ENCODE assay signal across 16 cellular contexts in the genomic region with DNA sequence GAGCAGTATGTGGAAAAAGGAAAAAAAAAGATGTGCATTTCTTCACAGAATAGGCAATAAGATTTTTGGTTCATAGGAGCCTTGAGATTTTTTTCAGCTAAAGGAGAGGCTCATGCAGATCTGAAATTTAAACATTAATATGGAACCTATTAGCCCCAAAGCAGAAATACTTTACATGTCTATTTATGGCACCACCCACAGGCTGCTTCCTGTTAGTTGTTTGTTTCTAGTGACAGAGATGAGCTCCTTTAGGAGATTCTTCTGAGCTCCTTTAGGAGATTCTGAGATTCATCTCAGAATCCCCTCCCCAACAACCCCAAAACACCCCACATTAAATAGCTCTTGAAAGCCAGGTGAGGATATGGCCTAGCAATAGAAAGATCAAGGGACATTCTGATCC. TPM values are rescaled to one million over a fixed set of nuclear protein-coding genes. Genes with fewer than 3 reads are reported as not detected.
DNase-seq lines count a peak whose midpoint lies in the region; ATAC-seq, FAIRE-seq and TF ChIP-seq lines count a peak whose summit lies in the region.
"Had no signal": no experiment of that assay in that cellular context is flagged by ENCODE, and none has a peak within 500 bp of the region (broad histone marks: within the 10 kb centered on the region; RNA-seq: fewer than 3 reads in every experiment).

No MANE protein-coding gene starts in this region.

- TF ChIP-seq CTCF in kidney (IDR thresholded peaks at IDR 0.05; ENCODE audit: borderline replicate concordance, extremely low read depth, insufficient read depth): no peak

- no peak overlapping the region for H3K9ac ChIP-seq in kidney (ENCODE audit: low read length in 2 of 2)

- no peaks in the 10 kb centered on the region for H3K9me3 ChIP-seq in kidney (ENCODE audit: control insufficient read depth in 1 of 2, low read length in 2 of 2)
- H3K9me3 ChIP-seq: Caco-2, prostate gland had no signal

- no peaks in the 10 kb centered on the region for H3K36me3 ChIP-seq in kidney (ENCODE audit: control insufficient read depth in 1 of 2, insufficient read depth in 2 of 2, low read length in 2 of 2)
- H3K36me3 ChIP-seq: prostate gland had no signal

- ATAC-seq in GM19455 (IDR thresholded peaks at IDR 0.05; ENCODE audit: unreplicated experiment): peak; percentile 59
- peak; percentile 62 for ATAC-seq in HG02798 (IDR thresholded peaks at IDR 0.05; ENCODE audit: poor library complexity, unreplicated experiment)
- ATAC-seq in HG03520 (IDR thresholded peaks at IDR 0.05; ENCODE audit: unreplicated experiment): peak; percentile 44
- ATAC-seq: esophagus mucosa, left colon had no signal

- H3K27ac ChIP-seq in kidney (ENCODE audit: low read depth in 2 of 2, low read length in 2 of 2): no peak overlapping the region
- H3K27ac ChIP-seq: prostate gland had no signal

- intact Hi-C loops in cardiac septum (cut with DNase I): no loop called here
- intact Hi-C loops in kidney (cut with DNase I): no loop called here

- FAIRE-seq in kidney (lab: Jason Lieb, UNC): no peak

- no peak overlapping the region for H3K4me3 ChIP-seq in kidney (ENCODE audit: low read length in 2 of 2)
- H3K4me3 ChIP-seq: prostate gland had no signal

- no peaks in the 10 kb centered on the region for H3K4me1 ChIP-seq in kidney (ENCODE audit: control insufficient read depth in 1 of 2, insufficient read depth in 1 of 2, low read depth in 1 of 2, low read length in 2 of 2)
- H3K4me1 ChIP-seq: Caco-2 had no signal

- DNase-seq in EH (ENCODE audit: low read depth) (peak; percentile 32), cardiac septum (ENCODE audit: low spot score) (no peak), midbrain (lab: John Stamatoyannopoulos, UW) (no peak), kidney (no peak)
- DNase-seq in central memory CD4-positive, alpha-beta T cell: no peak
- DNase-seq: activated CD4-positive, alpha-beta T cell treated with anti-CD3 and anti-CD28 coated beads for 48 hours; activated T-cell treated with anti-CD3 and anti-CD28 coated beads, Interleukin-2, amount 50 U/mL, for 48 hours; amniotic stem cell; Caco-2; hippocampal formation; left colon had no signal

RNA-seq across cellular contexts. Expression of a gene that starts 27.9 kb away (rescaled TPM):
- total RNA-seq in cardiac septum (34.8 TPM), kidney (63.3 TPM)
- 42.7 TPM for polyA plus RNA-seq in kidney (ENCODE audit: insufficient read depth, low read depth, low replicate concordance)

RNA-seq across cellular contexts. Expression of a gene that starts 59.6 kb away (rescaled TPM):
- 11.7 TPM for total RNA-seq in cardiac septum
- 14.1 TPM for total RNA-seq in kidney
- polyA plus RNA-seq in kidney (ENCODE audit: insufficient read depth, low read depth, low replicate concordance): 7.8 TPM
